ENCODE assay signal across 8 cellular contexts in genomic region chr6:7727150-7727950, GRCh38. TPM values are rescaled to one million over a fixed set of nuclear protein-coding genes. Genes with fewer than 3 reads are reported as not detected.
DNase-seq lines count a peak whose midpoint lies in the region; TF ChIP-seq lines count a peak whose summit lies in the region.

No MANE protein-coding gene starts in this region.

- POLR2A ChIA-PET in HEK293T (lab: Yijun Ruan, JAX): interaction anchor here (1.6 to 2.2 kb wide), 2 partner anchors 182 to 337 kb away, joined by 4 to 10 read pairs; partner anchors contain the start of gene BLOC1S5

- H3K9me3 Mint-ChIP-seq in activated T-helper 2 cell treated with anti-CD3 and anti-CD28 coated beads, Interferon-gamma antibody, Interleukin-2, Interleukin-4, amounts not matched to agents 10 μg/mL and 5 μg/mL and 100 μg/mL, durations not matched to agents 14 hours and 24 hours and 36 hours: no peaks in the 10 kb centered on the region

- TF ChIP-seq EP300 in stomach (IDR thresholded peaks at IDR 0.05): no peak

- no peaks in the 10 kb centered on the region for H3K36me3 Mint-ChIP-seq in activated T-helper 2 cell treated with anti-CD3 and anti-CD28 coated beads, Interferon-gamma antibody, Interleukin-2, Interleukin-4, amounts not matched to agents 10 μg/mL and 5 μg/mL and 100 μg/mL, durations not matched to agents 14 hours and 24 hours and 36 hours (ENCODE audit: low read depth)

- H3K27me3 Mint-ChIP-seq in activated T-helper 2 cell treated with anti-CD3 and anti-CD28 coated beads, Interferon-gamma antibody, Interleukin-2, Interleukin-4, amounts not matched to agents 10 μg/mL and 5 μg/mL and 100 μg/mL, durations not matched to agents 14 hours and 24 hours and 36 hours (ENCODE audit: low read depth): peaks cover 73% of the 10 kb centered on the region

- 0 to 2% (median 1%) methylated on average over 27 to 86 of the region's 86 CpGs for WGBS in stomach, 5 donors

- H3K4me1 ChIP-seq in iPS-20b (ENCODE audit: insufficient read depth, low read length) (peaks cover 31% of the 10 kb centered on the region), stomach (peaks cover 28 to 50% (median 41%) of the 10 kb centered on the region in 4 donors)

- H3K27ac ChIP-seq in iPS-20b (ENCODE audit: low read length) (no peak overlapping the region), stomach (peak overlapping the region; percentile 13 to 29 (median 21))

- peaks cover 24% of the 10 kb centered on the region for H3K4me1 Mint-ChIP-seq in activated T-helper 2 cell treated with anti-CD3 and anti-CD28 coated beads, Interferon-gamma antibody, Interleukin-2, Interleukin-4, amounts not matched to agents 10 μg/mL and 5 μg/mL and 100 μg/mL, durations not matched to agents 14 hours and 24 hours and 36 hours (ENCODE audit: low read depth)

- DNase-seq in EH (ENCODE audit: low read depth) (peak; percentile 17), HEK293T (ENCODE audit: extremely low spot score) (peak; percentile 27), stomach (no peak), NCI-H1436 (lab: John Stamatoyannopoulos, UW) (no peak), inferior parietal cortex (ENCODE audit: extremely low spot score) (no peak)
- no peak for DNase-seq in activated T-helper 2 cell treated with anti-CD3 and anti-CD28 coated beads, Interferon-gamma antibody, Interleukin-2, Interleukin-4, amounts not matched to agents 10 μg/mL and 5 μg/mL and 100 μg/mL, durations not matched to agents 14 hours and 24 hours and 36 hours (ENCODE audit: low spot score)
- no peak for DNase-seq in activated effector memory CD4-positive, alpha-beta T cell treated with Interleukin-2 at 50 U/mL for 16 hours

- no peak for TF ChIP-seq CTCF in stomach (IDR thresholded peaks at IDR 0.05)

- H3K9me3 ChIP-seq in iPS-20b (ENCODE audit: insufficient read depth, low read depth, low read length) (no peaks in the 10 kb centered on the region), stomach (no peaks in the 10 kb centered on the region)

- no peak for TF ChIP-seq POLR2A in stomach (IDR thresholded peaks at IDR 0.05)

- H3K27me3 ChIP-seq in iPS-20b (ENCODE audit: insufficient read depth, low read length) (peaks cover 92% of the 10 kb centered on the region), stomach (peaks cover 0 to 94% (median 54%) of the 10 kb centered on the region in 3 donors)

- H3K4me3 Mint-ChIP-seq in activated T-helper 2 cell treated with anti-CD3 and anti-CD28 coated beads, Interferon-gamma antibody, Interleukin-2, Interleukin-4, amounts not matched to agents 10 μg/mL and 5 μg/mL and 100 μg/mL, durations not matched to agents 14 hours and 24 hours and 36 hours (ENCODE audit: low read depth): peak overlapping the region; percentile 55

- CTCF ChIA-PET in HEK293T (lab: Yijun Ruan, JAX): interaction anchor here (0.5 to 1.5 kb wide), 4 partner anchors 11 to 276 kb away, joined by 3 read pairs; no protein-coding TSS in a partner anchor

- no peak overlapping the region for H3K27ac Mint-ChIP-seq in activated T-helper 2 cell treated with anti-CD3 and anti-CD28 coated beads, Interferon-gamma antibody, Interleukin-2, Interleukin-4, amounts not matched to agents 10 μg/mL and 5 μg/mL and 100 μg/mL, durations not matched to agents 14 hours and 24 hours and 36 hours

- H3K4me3 ChIP-seq in iPS-20b (ENCODE audit: low read length) (peak overlapping the region; percentile 63), stomach (peak overlapping the region; percentile 54 to 75 (median 65))

- intact Hi-C loops in activated T-helper 2 cell treated with anti-CD3 and anti-CD28 coated beads, Interferon-gamma antibody, Interleukin-2, Interleukin-4, amounts not matched to agents 10 μg/mL and 5 μg/mL and 100 μg/mL, durations not matched to agents 14 hours and 24 hours and 36 hours (cut with micrococcal nuclease): loop anchor here (2.0 to 5.0 kb wide), 3 partner anchors 185 to 1730 kb away; partner anchors contain the start of genes DSP and SLC35B3
- intact Hi-C loops in stomach (cut with DNase I; ENCODE audit: low total_unique reads): no loop called here

- H3K36me3 ChIP-seq in iPS-20b (ENCODE audit: insufficient read depth, low read depth, low read length): no peaks in the 10 kb centered on the region
- H3K36me3 ChIP-seq in stomach: no peaks in the 10 kb centered on the region

- H3K9ac ChIP-seq in iPS-20b (ENCODE audit: low read depth, low read length): no peak overlapping the region

TF ChIP-seq in HEK293T, 16 proteins besides CTCF, POLR2A, EP300 and RAD21:
- TF ChIP-seq CTBP1 (IDR thresholded peaks at IDR 0.05; ENCODE audit: borderline replicate concordance): no peak
- TF ChIP-seq PKNOX1 (IDR thresholded peaks at IDR 0.05): no peak
- TF ChIP-seq NFRKB (IDR thresholded peaks at IDR 0.05): no peak
- TF ChIP-seq L3MBTL2 (conservative IDR thresholded peaks at IDR 0.05): peak; percentile 69

RNA-seq across cellular contexts. Expression of gene BMP6, which starts 1.5 kb away (rescaled TPM):
- total RNA-seq in activated T-helper 2 cell treated with anti-CD3 and anti-CD28 coated beads, Interferon-gamma antibody, Interleukin-2, Interleukin-4, amounts not matched to agents 10 μg/mL and 5 μg/mL and 100 μg/mL, durations not matched to agents 14 hours and 24 hours and 36 hours: 0.78 and 1.1 TPM in 2 replicates
- total RNA-seq in stomach: 10 to 100 TPM in 1 of 5 donors, 1 to 10 TPM in 2, under 1 TPM in 1, not detected in 1; 0.89 to 15.8 (median 4.5) TPM
- polyA plus RNA-seq in stomach: 1 to 10 TPM in 2 of 3 donors, under 1 TPM in 1; 0.50 to 2.7 (median 1.4) TPM

Comparison
In these comparisons a context has a peak if more than half of its experiments do, and no peak if none do; other contexts are left out.
1. DNase-seq: peak in EH (single experiment) and HEK293T (single experiment); none in activated T-helper 2 cell treated with anti-CD3 and anti-CD28 coated beads, Interferon-gamma antibody, Interleukin-2, Interleukin-4, amounts not matched to agents 10 μg/mL and 5 μg/mL and 100 μg/mL, durations not matched to agents 14 hours and 24 hours and 36 hours (single experiment), stomach (single experiment), activated effector memory CD4-positive, alpha-beta T cell treated with Interleukin-2 at 50 U/mL for 16 hours (single experiment), NCI-H1436 (single experiment) and inferior parietal cortex (single experiment).